8 cellular contexts compared by ENCODE assay signal in the genomic region with DNA sequence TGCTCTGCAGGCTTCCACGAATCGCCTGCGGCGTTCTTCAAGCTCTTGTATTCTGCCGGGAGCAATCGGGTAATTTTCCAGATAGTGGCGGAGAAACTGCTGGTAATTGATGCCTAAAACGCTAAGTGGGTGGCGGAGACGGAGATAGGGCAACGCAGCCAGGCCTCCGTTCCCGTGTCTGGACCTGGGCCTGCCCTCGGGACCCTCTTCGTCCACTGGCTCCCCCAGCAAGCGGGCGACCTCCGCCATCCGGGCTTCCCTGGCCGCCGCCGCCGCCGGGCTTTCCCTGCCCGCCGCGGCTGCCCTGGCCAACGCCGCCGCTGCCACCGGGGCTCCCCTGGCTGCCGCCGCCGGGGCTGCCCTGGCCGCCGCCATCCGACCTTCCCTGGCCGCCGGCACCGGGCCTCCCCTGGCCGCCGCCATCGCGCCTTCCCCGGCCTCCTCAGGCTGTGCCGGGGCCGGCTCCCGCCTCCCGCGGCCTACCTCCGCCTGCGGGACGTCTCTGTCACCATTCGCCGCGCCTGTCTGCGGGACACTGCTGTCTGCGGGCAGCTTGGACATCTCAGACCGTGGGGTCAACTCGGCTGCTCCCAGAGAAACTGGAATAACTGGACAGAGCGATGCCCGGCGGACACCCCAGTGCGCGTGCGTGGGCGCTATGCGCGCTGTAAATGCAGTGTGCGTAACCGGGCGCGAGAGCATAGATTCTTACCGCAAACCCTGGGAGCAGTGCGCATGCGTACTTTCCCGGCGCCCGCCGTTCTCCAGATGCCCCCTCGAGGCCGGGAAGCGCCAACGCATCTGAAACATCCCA. TPM values are rescaled to one million over a fixed set of nuclear protein-coding genes. Genes with fewer than 3 reads are reported as not detected.
DNase-seq lines count a peak whose midpoint lies in the region; ATAC-seq and TF ChIP-seq lines count a peak whose summit lies in the region.

Gene EID2 (minus strand): TSS at position 643 of the 814 bp plus-strand sequence. CDS start 82 bp downstream, at position 561.

- H3K4me3 Mint-ChIP-seq in IgD-negative memory B cell, result peak within 1 kb of the TSS; percentile 85 to 99 (median 98)

- H3K9me3 ChIP-seq in mucosa of descending colon, result no peaks in the 10 kb centered on the region

- no peaks in the 10 kb centered on the region for H3K9me3 Mint-ChIP-seq in IgD-negative memory B cell

- no peaks in the 10 kb centered on the region for H3K27me3 Mint-ChIP-seq in IgD-negative memory B cell

- peaks cover 35 to 39% (median 37%) of the 10 kb centered on the region in 3 donors for H3K4me1 Mint-ChIP-seq in IgD-negative memory B cell

- no peaks in the 10 kb centered on the region for H3K36me3 ChIP-seq in mucosa of descending colon (ENCODE audit: low read depth)

- DNase-seq in DMS 273 treated with DMSO at 0.1 percent for 48 hours (lab: John Stamatoyannopoulos, UW) (peak; percentile 87), OCI-M1 (lab: John Stamatoyannopoulos, UW) (peak; percentile 98), activated T-cell treated with anti-CD3 and anti-CD28 coated beads for 4 hours (peak; percentile 92), epithelial cell of prostate (ENCODE audit: low read depth, low spot score) (peak; percentile 68), mucosa of descending colon (peak; percentile 94 to 96 (median 96))
- DNase-seq in stimulated activated CD8-positive, alpha-beta memory T cell treated with anti-CD3 and anti-CD28 coated beads, Interleukin-4, amount 100 ng/mL, for 24 hours (ENCODE audit: low read depth), result peak; percentile 89

- H3K36me3 Mint-ChIP-seq in IgD-negative memory B cell, result no peaks in the 10 kb centered on the region

- intact Hi-C loops in mucosa of descending colon (cut with DNase I, micrococcal nuclease), result loop anchor here in 1 of 2 donors (2.0 kb wide), 1 partner anchor 99 kb away; no protein-coding TSS in a partner anchor

- peak within 1 kb of the TSS; percentile 76 to 99 (median 98) for H3K27ac Mint-ChIP-seq in IgD-negative memory B cell

- TF ChIP-seq CTCF in mucosa of descending colon (IDR thresholded peaks at IDR 0.05), result peak; percentile 97

- peak within 1 kb of the TSS; percentile 63 for H3K27ac ChIP-seq in epithelial cell of prostate

- H3K4me3 ChIP-seq in mucosa of descending colon, result peak within 1 kb of the TSS; percentile 86

- peaks cover 8% of the 10 kb centered on the region for H3K4me1 ChIP-seq in mucosa of descending colon (ENCODE audit: low read depth)

- peak; percentile 87 for ATAC-seq in GM21528 (IDR thresholded peaks at IDR 0.05; ENCODE audit: low FRiP score, unreplicated experiment)
- peak; percentile 100 for ATAC-seq in mucosa of descending colon

RNA-seq across cellular contexts. Expression of gene EID2, which starts in this region (rescaled TPM):
- polyA plus RNA-seq in IgD-negative memory B cell, result 14.6 TPM
- 10 to 100 TPM in 1 of 3 donors, 1 to 10 TPM in 2; 7.0 to 14.7 (median 9.6) TPM for total RNA-seq in mucosa of descending colon

Comparison
In these comparisons a context has a peak if more than half of its experiments do, and no peak if none do; other contexts are left out.
1. Peak in every context shown above with its lines: DNase-seq, ATAC-seq, H3K4me3 ChIP-seq and H3K27ac ChIP-seq.